ENCODE assay signal across 1 cellular context in genomic region chr11:64251986-64252837, GRCh38.
TF ChIP-seq lines count a peak whose summit lies in the region.

No MANE protein-coding gene starts in this region.

TF ChIP-seq in HepG2, 621 proteins besides CTCF, POLR2A, EP300 and RAD21 (continued from another document):
- TF ChIP-seq HBP1 (CRISPR knock-in tag; IDR thresholded peaks at IDR 0.05; ENCODE audit: low read depth), result no peak
- TF ChIP-seq ZBED4 (CRISPR knock-in tag; IDR thresholded peaks at IDR 0.05; ENCODE audit: borderline replicate concordance), result no peak
- TF ChIP-seq ZNF318 (CRISPR knock-in tag; IDR thresholded peaks at IDR 0.05), result no peak
- TF ChIP-seq ZNF274 (CRISPR knock-in tag; IDR thresholded peaks at IDR 0.05), result 0 out of 2 replicates have a peak, but pooled peaks have one; percentile 1
- TF ChIP-seq CEBPG (CRISPR knock-in tag; IDR thresholded peaks at IDR 0.05), result no peak
- no peak for TF ChIP-seq NBN (conservative IDR thresholded peaks at IDR 0.05)
- TF ChIP-seq RBAK (CRISPR knock-in tag; IDR thresholded peaks at IDR 0.05), result no peak
- TF ChIP-seq ZNF512B (CRISPR knock-in tag; IDR thresholded peaks at IDR 0.05; ENCODE audit: borderline replicate concordance), result no peak
- TF ChIP-seq KAT2B (IDR thresholded peaks at IDR 0.05; ENCODE audit: borderline replicate concordance, low read depth, low read length), result no peak
